Comparison of ENCODE assay signal across 26 cellular contexts in genomic region chr5:13307480-13307879, GRCh38.
"Had no signal": no experiment of that assay in that cellular context is flagged by ENCODE, and none has a peak within 500 bp of the region (broad histone marks: within the 10 kb centered on the region; RNA-seq: fewer than 3 reads in every experiment).

No MANE protein-coding gene starts in this region.

- ATAC-seq: effector memory CD8-positive, alpha-beta T cell; esophagus mucosa; foreskin keratinocyte; gastrocnemius medialis; gastroesophageal sphincter; heart left ventricle; heart right ventricle had no signal

- H3K4me2 ChIP-seq: hepatocyte had no signal

- H3K79me2 ChIP-seq: hepatocyte had no signal

- H3K9me3 ChIP-seq: colonic mucosa, esophagus muscularis mucosa, esophagus squamous epithelium, gastrocnemius medialis, gastroesophageal sphincter, heart left ventricle had no signal

- H3K27ac ChIP-seq: colonic mucosa, coronary artery, dorsolateral prefrontal cortex, epithelial cell of prostate, esophagus muscularis mucosa, esophagus squamous epithelium, foreskin keratinocyte, gastrocnemius medialis, gastroesophageal sphincter, heart left ventricle, heart right ventricle, hepatocyte had no signal

- H3K4me3 ChIP-seq: colonic mucosa, coronary artery, dorsolateral prefrontal cortex, esophagus muscularis mucosa, esophagus squamous epithelium, gastrocnemius medialis, gastroesophageal sphincter, heart left ventricle, heart right ventricle, hepatocyte had no signal

- H3K27me3 Mint-ChIP-seq: dendritic cell treated with granulocyte-macrophage colony-stimulating factor and Interleukin-4, amounts not matched to agents 40 ng/mL and 50 ng/mL, for 4 days; effector memory CD8-positive, alpha-beta T cell had no signal

- H3K4me1 Mint-ChIP-seq: endodermal cell had no signal

- H3K27me3 ChIP-seq: colonic mucosa, dorsolateral prefrontal cortex, esophagus muscularis mucosa, esophagus squamous epithelium, gastrocnemius medialis, gastroesophageal sphincter, heart left ventricle, heart right ventricle, hepatocyte had no signal

- H3K27ac Mint-ChIP-seq: dendritic cell treated with granulocyte-macrophage colony-stimulating factor and Interleukin-4, amounts not matched to agents 40 ng/mL and 50 ng/mL, for 4 days; effector memory CD8-positive, alpha-beta T cell; endodermal cell had no signal

- DNase-seq: colonic mucosa; cortex of kidney; dorsolateral prefrontal cortex; effector CD4-positive, alpha-beta T cell; effector CD8-positive, alpha-beta T cell; effector memory CD4-positive, alpha-beta T cell; effector memory CD8-positive, alpha-beta T cell; endodermal cell; erythroblast; esophagus squamous epithelium; foreskin fibroblast; foreskin keratinocyte; foreskin melanocyte; gastrocnemius medialis; glutamatergic neuron; head of caudate nucleus; heart left ventricle; heart right ventricle; hippocampal formation had no signal

- H3K4me3 Mint-ChIP-seq: dendritic cell treated with granulocyte-macrophage colony-stimulating factor and Interleukin-4, amounts not matched to agents 40 ng/mL and 50 ng/mL, for 4 days; effector memory CD8-positive, alpha-beta T cell; endodermal cell had no signal

- H3K36me3 ChIP-seq: colonic mucosa, esophagus muscularis mucosa, esophagus squamous epithelium, gastrocnemius medialis, gastroesophageal sphincter, heart left ventricle, heart right ventricle had no signal

- H3K4me1 ChIP-seq: colonic mucosa, esophagus muscularis mucosa, esophagus squamous epithelium, foreskin keratinocyte, gastrocnemius medialis, gastroesophageal sphincter, heart left ventricle, heart right ventricle had no signal

- H3K9me3 Mint-ChIP-seq: endodermal cell had no signal

- H2AFZ ChIP-seq: hepatocyte had no signal
